1 cellular context compared by ENCODE assay signal in the genomic region with DNA sequence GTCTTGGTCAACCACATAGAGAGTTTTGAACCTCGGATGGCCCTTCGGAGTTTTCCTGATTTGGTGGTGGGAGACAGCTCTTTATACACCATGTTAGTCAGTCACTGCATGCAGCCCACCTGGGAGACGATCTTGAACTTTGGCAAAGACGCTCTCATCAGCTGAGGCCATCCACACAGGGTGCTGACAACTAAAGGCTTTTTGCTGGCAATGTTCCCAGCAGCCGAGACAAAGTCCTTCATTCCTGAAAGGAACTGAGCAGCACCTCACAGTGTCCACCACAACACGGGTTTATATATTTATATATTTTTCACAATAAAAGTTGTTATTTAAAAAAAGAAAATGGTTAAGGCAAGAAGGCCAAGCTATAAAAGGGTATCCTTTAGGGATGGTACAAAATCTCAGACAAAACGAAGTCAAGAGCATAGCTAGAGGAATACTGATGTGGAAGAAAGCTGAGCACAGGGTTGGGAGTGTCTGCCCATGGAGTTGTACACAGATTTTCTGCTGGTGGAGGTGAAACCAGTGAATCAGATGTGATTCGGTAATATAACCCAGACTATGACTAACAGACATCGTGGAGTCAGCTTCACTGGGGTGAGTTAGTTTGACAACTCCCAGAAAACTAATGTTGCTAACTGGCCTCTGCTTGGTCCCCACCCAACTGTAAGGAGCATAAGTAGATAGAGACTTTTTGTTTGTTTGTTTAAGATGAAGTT.
TF ChIP-seq lines count a peak whose summit lies in the region.

No MANE protein-coding gene starts in this region.

TF ChIP-seq in IMR-90, 13 proteins besides CTCF, POLR2A, EP300 and RAD21:
- TF ChIP-seq FOS (IDR thresholded peaks at IDR 0.05; ENCODE audit: low read depth, low read length): no peak
- TF ChIP-seq, protein P1, sequence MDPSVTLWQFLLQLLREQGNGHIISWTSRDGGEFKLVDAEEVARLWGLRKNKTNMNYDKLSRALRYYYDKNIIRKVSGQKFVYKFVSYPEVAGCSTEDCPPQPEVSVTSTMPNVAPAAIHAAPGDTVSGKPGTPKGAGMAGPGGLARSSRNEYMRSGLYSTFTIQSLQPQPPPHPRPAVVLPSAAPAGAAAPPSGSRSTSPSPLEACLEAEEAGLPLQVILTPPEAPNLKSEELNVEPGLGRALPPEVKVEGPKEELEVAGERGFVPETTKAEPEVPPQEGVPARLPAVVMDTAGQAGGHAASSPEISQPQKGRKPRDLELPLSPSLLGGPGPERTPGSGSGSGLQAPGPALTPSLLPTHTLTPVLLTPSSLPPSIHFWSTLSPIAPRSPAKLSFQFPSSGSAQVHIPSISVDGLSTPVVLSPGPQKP (IDR thresholded peaks at IDR 0.05; ENCODE audit: borderline replicate concordance, low read depth, low read length): no peak
- no peak for TF ChIP-seq CEBPB (IDR thresholded peaks at IDR 0.05; ENCODE audit: low read depth, low read length)
- no peak for TF ChIP-seq RFX5 (IDR thresholded peaks at IDR 0.05; ENCODE audit: low read depth, low read length)
- no peak for TF ChIP-seq RCOR1 (IDR thresholded peaks at IDR 0.05; ENCODE audit: insufficient replicate concordance, low read length)
- TF ChIP-seq CHD1 (IDR thresholded peaks at IDR 0.05; ENCODE audit: low read depth, low read length): no peak
- TF ChIP-seq NFE2L2 (IDR thresholded peaks at IDR 0.05; ENCODE audit: low read depth, low read length): no peak
- TF ChIP-seq MXI1 (IDR thresholded peaks at IDR 0.05; ENCODE audit: borderline replicate concordance, low read depth, low read length): no peak
- TF ChIP-seq SMC3 (IDR thresholded peaks at IDR 0.05; ENCODE audit: low read depth, low read length): no peak
- TF ChIP-seq, protein P2, sequence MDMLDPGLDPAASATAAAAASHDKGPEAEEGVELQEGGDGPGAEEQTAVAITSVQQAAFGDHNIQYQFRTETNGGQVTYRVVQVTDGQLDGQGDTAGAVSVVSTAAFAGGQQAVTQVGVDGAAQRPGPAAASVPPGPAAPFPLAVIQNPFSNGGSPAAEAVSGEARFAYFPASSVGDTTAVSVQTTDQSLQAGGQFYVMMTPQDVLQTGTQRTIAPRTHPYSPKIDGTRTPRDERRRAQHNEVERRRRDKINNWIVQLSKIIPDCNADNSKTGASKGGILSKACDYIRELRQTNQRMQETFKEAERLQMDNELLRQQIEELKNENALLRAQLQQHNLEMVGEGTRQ (IDR thresholded peaks at IDR 0.05; ENCODE audit: low read depth, low read length): no peak
- no peak for TF ChIP-seq BHLHE40 (IDR thresholded peaks at IDR 0.05; ENCODE audit: low read depth, low read length)
- no peak for TF ChIP-seq MAFK (IDR thresholded peaks at IDR 0.05; ENCODE audit: low read depth, low read length)
- no peak for TF ChIP-seq MAZ (IDR thresholded peaks at IDR 0.05; ENCODE audit: borderline replicate concordance, low read depth, low read length)
